Comparison of ENCODE assay signal across 8 cellular contexts in genomic region chr2:84924173-84925106, GRCh38. TPM values are rescaled to one million over a fixed set of nuclear protein-coding genes. Genes with fewer than 3 reads are reported as not detected.
A peak's percentile ranks its signal among the peaks of the same experiment; 100 is the strongest.
DNase-seq lines count a peak whose midpoint lies in the region; ATAC-seq and TF ChIP-seq lines count a peak whose summit lies in the region.

No MANE protein-coding gene starts in this region.

- H3K79me1 ChIP-seq in H9 (ENCODE audit: insufficient read depth, low read depth, low read length, poor library complexity, severe bottlenecking) = no peaks in the 10 kb centered on the region

- no CpG with 5 or more reads among the region's 9 CpGs for WGBS in H9 (ENCODE audit: extremely low coverage, insufficient read length, low lambda C conversion rate)

- no peak overlapping the region for H3K4me3 ChIP-seq in DND-41 (ENCODE audit: low read depth in 1 of 2, low read length in 2 of 2)
- peak overlapping the region; percentile 8; the same call in 1 of the 2 replicates for H3K4me3 ChIP-seq in SJSA1
- no peak overlapping the region for H3K4me3 ChIP-seq in colonic mucosa

- H3K4me2 ChIP-seq in DND-41 (ENCODE audit: insufficient read depth, low read length) (no peak overlapping the region), H9 (ENCODE audit: insufficient read depth, insufficient read length, low read length) (no peak overlapping the region)

- no peak overlapping the region for H4K8ac ChIP-seq in H9 (replicated peaks; ENCODE audit: insufficient read length, low read depth, low read length)

- no peak overlapping the region for H3K14ac ChIP-seq in H9 (ENCODE audit: insufficient read depth, low read length)

- no peak overlapping the region for H4K91ac ChIP-seq in H9 (ENCODE audit: insufficient read length, low read depth, low read length)

- H2BK15ac ChIP-seq in H9 (ENCODE audit: low read depth, low read length) = no peak overlapping the region

- no peaks in the 10 kb centered on the region for H3K9me3 ChIP-seq in DND-41 (ENCODE audit: insufficient read depth, low read length, severe bottlenecking)
- H3K9me3 ChIP-seq in H9 (ENCODE audit: control insufficient read depth, low read depth, low read length) = no peaks in the 10 kb centered on the region
- H3K9me3 ChIP-seq in SJSA1 (replicated peaks) = no peaks in the 10 kb centered on the region
- H3K9me3 ChIP-seq in colonic mucosa = no peaks in the 10 kb centered on the region

- no peak overlapping the region for H3K23ac ChIP-seq in H9 (ENCODE audit: insufficient read length, low read depth, low read length)

- H3K9ac ChIP-seq in DND-41 (ENCODE audit: low read depth, low read length) (no peak overlapping the region), H9 (ENCODE audit: extremely low read depth, insufficient read length, low read length) (no peak overlapping the region), colonic mucosa (ENCODE audit: low read depth in 2 of 2, low read length in 2 of 2) (peak overlapping the region in 1 of 2 donors; percentile 48)

- peak overlapping the region in 1 of 2 experiments; percentile 54; a peak in 2 of 5 replicates for H3K4me3 Mint-ChIP-seq in H9
- H3K4me3 Mint-ChIP-seq in naive B cell = peak overlapping the region; percentile 38 to 96 (median 82)

- no peak overlapping the region for H3K4ac ChIP-seq in H9 (ENCODE audit: low read depth, low read length)

- peaks cover 5% of the 10 kb centered on the region for H3K23me2 ChIP-seq in H9 (ENCODE audit: insufficient read length, low read depth, low read length, poor library complexity, severe bottlenecking)

- peak; percentile 37 for DNase-seq in DND-41
- DNase-seq in H9 = peak; percentile 67
- peak; percentile 76 for DNase-seq in SJSA1 (ENCODE audit: low read depth in 1 of 2, low spot score in 2 of 2)
- peak; percentile 67 for DNase-seq in colonic mucosa
- DNase-seq in naive B cell = no peak
- DNase-seq in SHP77 treated with DMSO at 0.1 percent for 48 hours (lab: John Stamatoyannopoulos, UW) = no peak
- DNase-seq in anterior cingulate cortex (lab: John Stamatoyannopoulos, UW) = no peak
- no peak for DNase-seq in LoVo (ENCODE audit: low spot score)

- intact Hi-C loops in colonic mucosa (cut with DNase I) = loop anchor here (5.0 to 10.0 kb wide), 3 partner anchors 88 to 432 kb away; no protein-coding TSS in a partner anchor

- H3K9me3 Mint-ChIP-seq in H9 (no peaks in the 10 kb centered on the region; a peak in 1 of 5 replicates), naive B cell (peaks cover 0 to 2% (median 0%) of the 10 kb centered on the region in 7 donors)

- H3K27me3 ChIP-seq in DND-41 (ENCODE audit: insufficient read depth, low read length, poor library complexity) = no peaks in the 10 kb centered on the region
- no peaks in the 10 kb centered on the region for H3K27me3 ChIP-seq in H9 (ENCODE audit: insufficient read depth, low read length)
- H3K27me3 ChIP-seq in SJSA1 (replicated peaks) = no peaks in the 10 kb centered on the region
- H3K27me3 ChIP-seq in colonic mucosa = no peaks in the 10 kb centered on the region

- H2BK20ac ChIP-seq in H9 (ENCODE audit: low read depth, low read length, poor library complexity, severe bottlenecking) = no peak overlapping the region

- H3K79me2 ChIP-seq in DND-41 (ENCODE audit: insufficient read depth, low read length) (no peaks in the 10 kb centered on the region), H9 (ENCODE audit: insufficient read depth, low read length) (no peaks in the 10 kb centered on the region)

- H3K4me1 ChIP-seq in DND-41 (ENCODE audit: insufficient read depth, low read length) (peaks cover 15% of the 10 kb centered on the region), H9 (ENCODE audit: insufficient read depth, low read length) (no peaks in the 10 kb centered on the region), SJSA1 (replicated peaks) (peaks cover 52% of the 10 kb centered on the region), colonic mucosa (no peaks in the 10 kb centered on the region)

- H3K27me3 Mint-ChIP-seq in H9 (ENCODE audit: low read depth) = peaks cover 12% of the 10 kb centered on the region
- H3K27me3 Mint-ChIP-seq in naive B cell = no peaks in the 10 kb centered on the region

- no peak overlapping the region for H3K56ac ChIP-seq in H9 (ENCODE audit: insufficient read length, low read depth, low read length)

- H3K36me3 ChIP-seq in DND-41 (ENCODE audit: insufficient read depth, low read length) (no peaks in the 10 kb centered on the region), SJSA1 (no peaks in the 10 kb centered on the region), colonic mucosa (no peaks in the 10 kb centered on the region)

- H3K4me1 Mint-ChIP-seq in H9 = peaks cover 28% of the 10 kb centered on the region in 2 experiments
- H3K4me1 Mint-ChIP-seq in naive B cell = peaks cover 45 to 75% (median 48%) of the 10 kb centered on the region in 3 donors

- H2AFZ ChIP-seq in DND-41 (ENCODE audit: low read depth, low read length) (no peak overlapping the region), H9 (ENCODE audit: low read length) (no peak overlapping the region)

- H4K20me1 ChIP-seq in DND-41 (ENCODE audit: insufficient read depth, low read length) = no peaks in the 10 kb centered on the region
- no peaks in the 10 kb centered on the region for H4K20me1 ChIP-seq in H9 (ENCODE audit: control insufficient read depth, insufficient read depth, insufficient read length)

- no peak for TF ChIP-seq CTCF in DND-41 (IDR thresholded peaks at IDR 0.05; ENCODE audit: borderline replicate concordance, extremely low read depth, low read length, poor library complexity, severe bottlenecking)
- TF ChIP-seq CTCF in H9 (conservative IDR thresholded peaks at IDR 0.05) = no peak
- TF ChIP-seq CTCF in colonic mucosa (IDR thresholded peaks at IDR 0.05) = no peak

- H3K36me3 Mint-ChIP-seq in H9 (ENCODE audit: insufficient read depth in 1 of 3, low read depth in 3 of 3) (no peaks in the 10 kb centered on the region), naive B cell (no peaks in the 10 kb centered on the region)

- no peak overlapping the region for H2BK5ac ChIP-seq in H9 (ENCODE audit: insufficient read length, low read length)

- H2AK5ac ChIP-seq in H9 (ENCODE audit: insufficient read length, low read length) = no peak overlapping the region

- H3T11ph ChIP-seq in H9 (ENCODE audit: low read length) = no peak overlapping the region

- no peak overlapping the region for H3K27ac ChIP-seq in DND-41 (ENCODE audit: low read length)
- no peak overlapping the region for H3K27ac ChIP-seq in H9 (ENCODE audit: insufficient read length, low read depth, low read length)
- H3K27ac ChIP-seq in SJSA1 = peak overlapping the region; percentile 77
- peak overlapping the region; percentile 60 for H3K27ac ChIP-seq in colonic mucosa

- no peak overlapping the region for H2BK120ac ChIP-seq in H9 (ENCODE audit: low read depth, low read length, poor library complexity, severe bottlenecking)

- no peak overlapping the region for H2BK12ac ChIP-seq in H9 (ENCODE audit: insufficient read length, low read depth, low read length)

- no peak overlapping the region for H3K18ac ChIP-seq in H9 (ENCODE audit: insufficient read length, low read depth, low read length)

- ATAC-seq in DND-41 (ENCODE audit: insufficient read depth, low read depth) (no peak), naive B cell (ENCODE audit: low read depth in 2 of 2) (peak in 1 of 2 donors; percentile 2)

- no peak overlapping the region for H4K5ac ChIP-seq in H9 (ENCODE audit: insufficient read length, low read depth, low read length)

- H3K27ac Mint-ChIP-seq in H9 = peak overlapping the region; percentile 24 to 93 (median 53); a peak in 4 of 7 replicates
- peak overlapping the region; percentile 52 to 96 (median 76) for H3K27ac Mint-ChIP-seq in naive B cell

RNA-seq across cellular contexts. Expression of gene TMSB10, which starts 19.0 kb away (rescaled TPM):
- total RNA-seq in H9 (2021) (755 and 770 TPM in 2 replicates), colonic mucosa (1,000 to 10,000 TPM; 2,226 to 3,150 TPM)
- total RNA-seq in SJSA1 (2014; rRNA removed; shearing (Covaris generic)) = 10,548 and 13,048 TPM in 2 replicates
- polyA plus RNA-seq in naive B cell (ENCODE audit: low read depth in 6 of 6) = 1,000 to 10,000 TPM; 5,825 to 8,742 (median 6,750) TPM

RNA-seq across cellular contexts. Expression of gene TRABD2A, which starts 43.6 kb away (rescaled TPM):
- 1.4 and 1.7 TPM in 2 replicates for total RNA-seq in H9 (2021)
- 11.8 and 18.3 TPM in 2 replicates for total RNA-seq in SJSA1 (2014; rRNA removed; shearing (Covaris generic))
- total RNA-seq in colonic mucosa = 100 to 1,000 TPM in 1 of 2 donors, 10 to 100 TPM in 1; 88.1 to 158 TPM
- 10 to 100 TPM in 3 of 6 donors, 1 to 10 TPM in 3; 6.5 to 12.3 (median 9.4) TPM for polyA plus RNA-seq in naive B cell (ENCODE audit: low read depth in 6 of 6)

RNA-seq across cellular contexts. Expression of gene KCMF1, which starts 46.5 kb away (rescaled TPM):
- total RNA-seq in H9 (2021) (110 and 113 TPM in 2 replicates), colonic mucosa (100 to 1,000 TPM in 1 of 2 donors, 10 to 100 TPM in 1; 96.2 to 118 TPM)
- total RNA-seq in SJSA1 (2014; rRNA removed; shearing (Covaris generic)) = 60.9 and 117 TPM in 2 replicates
- 10 to 100 TPM; 19.3 to 41.3 (median 25.9) TPM for polyA plus RNA-seq in naive B cell (ENCODE audit: low read depth in 6 of 6)

Comparison
In these comparisons a context has a peak if more than half of its experiments do, and no peak if none do; other contexts are left out.
1. DNase-seq: peak in DND-41 (single experiment), H9 (single experiment), SJSA1 (2 of 2) and colonic mucosa (single experiment); none in naive B cell (single experiment), SHP77 treated with DMSO at 0.1 percent for 48 hours (single experiment), anterior cingulate cortex (0 of 58) and LoVo (single experiment).
2. H3K27ac ChIP-seq: peak in SJSA1 (single experiment) and colonic mucosa (single experiment); none in DND-41 (single experiment) and H9 (single experiment).